Comparison of ENCODE assay signal across 1 cellular context in the genomic region with DNA sequence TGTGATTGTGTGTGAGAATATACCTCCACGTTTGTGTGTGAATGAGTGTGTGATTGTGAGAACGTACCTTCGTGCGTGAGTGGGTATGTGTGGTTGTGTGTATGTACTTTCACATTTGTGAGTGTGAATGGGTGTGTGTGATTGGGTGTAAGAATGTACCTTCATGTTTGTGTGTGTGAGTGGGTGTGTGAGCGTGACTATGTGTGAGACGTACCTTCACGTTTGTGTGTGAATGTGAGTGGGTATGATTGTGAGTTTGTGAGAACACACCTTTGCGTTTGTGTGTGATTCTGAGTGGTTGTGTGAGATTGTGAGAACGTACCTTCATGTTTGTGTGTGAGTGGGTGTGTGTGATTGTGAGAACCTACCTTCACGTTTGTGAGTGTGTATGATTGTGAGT.
TF ChIP-seq lines count a peak whose summit lies in the region.

No MANE protein-coding gene starts in this region.

TF ChIP-seq in H1, 55 proteins besides CTCF, POLR2A, EP300 and RAD21:
- TF ChIP-seq ASH2L (IDR thresholded peaks at IDR 0.05; ENCODE audit: low read length) (no peak), JUN (IDR thresholded peaks at IDR 0.05; ENCODE audit: low read depth, low read length) (no peak), KDM5A (IDR thresholded peaks at IDR 0.05; ENCODE audit: low read length) (no peak), SIRT6 (IDR thresholded peaks at IDR 0.05; ENCODE audit: low read length) (no peak)
- TF ChIP-seq, protein P1, sequence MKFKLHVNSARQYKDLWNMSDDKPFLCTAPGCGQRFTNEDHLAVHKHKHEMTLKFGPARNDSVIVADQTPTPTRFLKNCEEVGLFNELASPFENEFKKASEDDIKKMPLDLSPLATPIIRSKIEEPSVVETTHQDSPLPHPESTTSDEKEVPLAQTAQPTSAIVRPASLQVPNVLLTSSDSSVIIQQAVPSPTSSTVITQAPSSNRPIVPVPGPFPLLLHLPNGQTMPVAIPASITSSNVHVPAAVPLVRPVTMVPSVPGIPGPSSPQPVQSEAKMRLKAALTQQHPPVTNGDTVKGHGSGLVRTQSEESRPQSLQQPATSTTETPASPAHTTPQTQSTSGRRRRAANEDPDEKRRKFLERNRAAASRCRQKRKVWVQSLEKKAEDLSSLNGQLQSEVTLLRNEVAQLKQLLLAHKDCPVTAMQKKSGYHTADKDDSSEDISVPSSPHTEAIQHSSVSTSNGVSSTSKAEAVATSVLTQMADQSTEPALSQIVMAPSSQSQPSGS (IDR thresholded peaks at IDR 0.05; ENCODE audit: low read length) = no peak
